1 cellular context compared by ENCODE assay signal in genomic region chr14:32080001-32080510, GRCh38.
TF ChIP-seq lines count a peak whose summit lies in the region.

No MANE protein-coding gene starts in this region.

TF ChIP-seq in HCT116, 20 proteins besides CTCF, POLR2A, EP300 and RAD21 (continued from another document):
- TF ChIP-seq, protein P1, sequence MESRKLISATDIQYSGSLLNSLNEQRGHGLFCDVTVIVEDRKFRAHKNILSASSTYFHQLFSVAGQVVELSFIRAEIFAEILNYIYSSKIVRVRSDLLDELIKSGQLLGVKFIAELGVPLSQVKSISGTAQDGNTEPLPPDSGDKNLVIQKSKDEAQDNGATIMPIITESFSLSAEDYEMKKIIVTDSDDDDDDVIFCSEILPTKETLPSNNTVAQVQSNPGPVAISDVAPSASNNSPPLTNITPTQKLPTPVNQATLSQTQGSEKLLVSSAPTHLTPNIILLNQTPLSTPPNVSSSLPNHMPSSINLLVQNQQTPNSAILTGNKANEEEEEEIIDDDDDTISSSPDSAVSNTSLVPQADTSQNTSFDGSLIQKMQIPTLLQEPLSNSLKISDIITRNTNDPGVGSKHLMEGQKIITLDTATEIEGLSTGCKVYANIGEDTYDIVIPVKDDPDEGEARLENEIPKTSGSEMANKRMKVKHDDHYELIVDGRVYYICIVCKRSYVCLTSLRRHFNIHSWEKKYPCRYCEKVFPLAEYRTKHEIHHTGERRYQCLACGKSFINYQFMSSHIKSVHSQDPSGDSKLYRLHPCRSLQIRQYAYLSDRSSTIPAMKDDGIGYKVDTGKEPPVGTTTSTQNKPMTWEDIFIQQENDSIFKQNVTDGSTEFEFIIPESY (IDR thresholded peaks at IDR 0.05; ENCODE audit: extremely low read depth, insufficient replicate concordance, low read length), result no peak
- TF ChIP-seq POLR2AphosphoS5 (IDR thresholded peaks at IDR 0.05; ENCODE audit: low read depth, low read length), result no peak
